Comparison of ENCODE assay signal across 8 cellular contexts in the genomic region with DNA sequence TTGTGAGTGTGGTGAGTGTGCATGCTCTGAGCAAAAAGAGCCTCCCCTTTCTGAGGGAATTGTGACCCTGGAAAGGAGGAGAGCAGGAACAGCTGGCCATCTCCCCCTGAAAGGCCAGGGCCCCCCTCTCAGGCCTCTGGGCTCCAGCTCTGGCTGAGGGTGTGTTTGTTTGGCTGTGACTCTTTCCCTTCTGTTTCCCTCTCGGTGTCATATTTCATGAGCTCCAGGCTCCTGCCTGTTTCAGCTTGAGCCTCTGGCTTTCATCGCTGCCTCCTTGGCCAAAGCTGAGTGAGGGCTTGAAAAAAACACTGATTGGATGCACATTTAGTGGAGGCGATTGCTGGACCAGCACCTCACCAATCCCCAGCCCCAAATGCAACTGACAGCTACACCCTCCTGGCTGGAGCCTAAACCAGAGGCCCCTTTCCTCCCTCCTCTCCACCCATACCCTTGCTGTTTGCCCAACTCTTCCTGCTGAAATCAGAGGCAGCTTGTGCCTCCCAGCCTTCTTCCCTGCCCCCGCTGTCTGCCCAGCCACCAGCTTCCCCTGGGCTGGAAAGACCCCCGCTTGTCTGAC.
DNase-seq lines count a peak whose midpoint lies in the region; ATAC-seq and TF ChIP-seq lines count a peak whose summit lies in the region.

No MANE protein-coding gene starts in this region.

- H3K4me1 Mint-ChIP-seq in MCF 10A (ENCODE audit: insufficient read depth, unreplicated experiment), result peaks cover 33% of the 10 kb centered on the region
- no peaks in the 10 kb centered on the region for H3K4me1 Mint-ChIP-seq in activated T-helper 1 cell treated with anti-CD3 and anti-CD28 coated beads, Interleukin-12 subunit alpha, Interleukin-12 subunit beta, Interleukin-2, Interleukin-4 antibody, amounts not matched to agents 30 ng/mL and 10 ng/mL and 1 ng/mL, durations not matched to agents 14 hours and 24 hours and 36 hours (ENCODE audit: low read depth)

- peak overlapping the region; percentile 10 for H3K4me3 Mint-ChIP-seq in MCF 10A (ENCODE audit: unreplicated experiment)
- H3K4me3 Mint-ChIP-seq in activated T-helper 1 cell treated with anti-CD3 and anti-CD28 coated beads, Interleukin-12 subunit alpha, Interleukin-12 subunit beta, Interleukin-2, Interleukin-4 antibody, amounts not matched to agents 30 ng/mL and 10 ng/mL and 1 ng/mL, durations not matched to agents 14 hours and 24 hours and 36 hours, result no peak overlapping the region

- intact Hi-C loops in MCF 10A (cut with micrococcal nuclease), result no loop called here
- intact Hi-C loops in spleen (cut with DNase I; ENCODE audit: low total_unique reads), result no loop called here
- intact Hi-C loops in activated T-helper 1 cell treated with anti-CD3 and anti-CD28 coated beads, Interleukin-12 subunit alpha, Interleukin-12 subunit beta, Interleukin-2, Interleukin-4 antibody, amounts not matched to agents 30 ng/mL and 10 ng/mL and 1 ng/mL, durations not matched to agents 14 hours and 24 hours and 36 hours (cut with micrococcal nuclease), result no loop called here

- peak overlapping the region; percentile 36 for H3K27ac Mint-ChIP-seq in MCF 10A (ENCODE audit: low read depth, unreplicated experiment)
- no peak overlapping the region for H3K27ac Mint-ChIP-seq in activated T-helper 1 cell treated with anti-CD3 and anti-CD28 coated beads, Interleukin-12 subunit alpha, Interleukin-12 subunit beta, Interleukin-2, Interleukin-4 antibody, amounts not matched to agents 30 ng/mL and 10 ng/mL and 1 ng/mL, durations not matched to agents 14 hours and 24 hours and 36 hours

- H3K9me3 Mint-ChIP-seq in MCF 10A (ENCODE audit: unreplicated experiment), result no peaks in the 10 kb centered on the region
- H3K9me3 Mint-ChIP-seq in activated T-helper 1 cell treated with anti-CD3 and anti-CD28 coated beads, Interleukin-12 subunit alpha, Interleukin-12 subunit beta, Interleukin-2, Interleukin-4 antibody, amounts not matched to agents 30 ng/mL and 10 ng/mL and 1 ng/mL, durations not matched to agents 14 hours and 24 hours and 36 hours, result no peaks in the 10 kb centered on the region

- H3K27me3 Mint-ChIP-seq in MCF 10A (ENCODE audit: insufficient read depth, unreplicated experiment), result no peaks in the 10 kb centered on the region
- H3K27me3 Mint-ChIP-seq in activated T-helper 1 cell treated with anti-CD3 and anti-CD28 coated beads, Interleukin-12 subunit alpha, Interleukin-12 subunit beta, Interleukin-2, Interleukin-4 antibody, amounts not matched to agents 30 ng/mL and 10 ng/mL and 1 ng/mL, durations not matched to agents 14 hours and 24 hours and 36 hours (ENCODE audit: insufficient read depth), result peaks cover 6% of the 10 kb centered on the region

- no TSS peak for BruUV-seq in MCF 10A (replicated peaks; lab: Mats Ljungman, UMichigan)

- TF ChIP-seq CTCF in MCF 10A (IDR thresholded peaks at IDR 0.05; ENCODE audit: unreplicated experiment) (no peak), spleen (IDR thresholded peaks at IDR 0.05 in 8 of 11, conservative IDR thresholded peaks at IDR 0.05 in 3 of 11) (no peak)

- no peaks in the 10 kb centered on the region for H3K27me3 ChIP-seq in spleen (replicated peaks in 1 of 7)

- peak; percentile 99 for DNase-seq in DMS 273 treated with DMSO at 0.1 percent for 48 hours (lab: John Stamatoyannopoulos, UW)
- DNase-seq in NCI-H2171 (lab: John Stamatoyannopoulos, UW), result peak; percentile 91
- DNase-seq in MCF 10A (ENCODE audit: unreplicated experiment), result peak; percentile 97
- peak; percentile 80 for DNase-seq in iPS-NIHi11 (ENCODE audit: low spot score)
- no peak for DNase-seq in spleen
- no peak for DNase-seq in activated T-helper 1 cell treated with anti-CD3 and anti-CD28 coated beads, Interleukin-12 subunit alpha, Interleukin-12 subunit beta, Interleukin-2, Interleukin-4 antibody, amounts not matched to agents 30 ng/mL and 10 ng/mL and 1 ng/mL, durations not matched to agents 14 hours and 24 hours and 36 hours (ENCODE audit: low spot score)
- DNase-seq in GM19240 (ENCODE audit: insufficient read length, low spot score), result no peak

- 53 to 79% (median 64%) methylated on average over 5 of the region's 5 CpGs for WGBS in spleen, 5 donors

- POLR2A ChIA-PET in MCF 10A (lab: Yijun Ruan, JAX), result interaction anchor here (1.0 to 11.6 kb wide), 8 partner anchors 11 to 94 kb away, joined by 3 to 99 read pairs (median 4); a partner anchor contains a TSS

- CTCF ChIA-PET in MCF 10A (lab: Yijun Ruan, JAX), result interaction anchor here (0.5 to 10.6 kb wide), 11 partner anchors 10 to 585 kb away, joined by 3 to 75 read pairs (median 4); no protein-coding TSS in a partner anchor

- peak overlapping the region in 5 of 8 donors; percentile 16 to 56 (median 26) for H3K27ac ChIP-seq in spleen

- H3K4me1 ChIP-seq in spleen, result no peaks in the 10 kb centered on the region

- H3K4me3 ChIP-seq in spleen, result no peak overlapping the region

- no peaks in the 10 kb centered on the region for H3K36me3 Mint-ChIP-seq in MCF 10A (ENCODE audit: insufficient read depth, unreplicated experiment)
- H3K36me3 Mint-ChIP-seq in activated T-helper 1 cell treated with anti-CD3 and anti-CD28 coated beads, Interleukin-12 subunit alpha, Interleukin-12 subunit beta, Interleukin-2, Interleukin-4 antibody, amounts not matched to agents 30 ng/mL and 10 ng/mL and 1 ng/mL, durations not matched to agents 14 hours and 24 hours and 36 hours (ENCODE audit: low read depth), result no peaks in the 10 kb centered on the region

- no peaks in the 10 kb centered on the region for H3K36me3 ChIP-seq in spleen

- no peak for ATAC-seq in HG03280 (IDR thresholded peaks at IDR 0.05; ENCODE audit: unreplicated experiment)

- H3K9me3 ChIP-seq in spleen, result no peaks in the 10 kb centered on the region

- TF ChIP-seq POLR2A in spleen (IDR thresholded peaks at IDR 0.05), result no peak

Comparison
In these comparisons a context has a peak if more than half of its experiments do, and no peak if none do; other contexts are left out.
1. DNase-seq: peak in DMS 273 treated with DMSO at 0.1 percent for 48 hours (single experiment), NCI-H2171 (single experiment), MCF 10A (single experiment) and iPS-NIHi11 (single experiment); none in spleen (single experiment), activated T-helper 1 cell treated with anti-CD3 and anti-CD28 coated beads, Interleukin-12 subunit alpha, Interleukin-12 subunit beta, Interleukin-2, Interleukin-4 antibody, amounts not matched to agents 30 ng/mL and 10 ng/mL and 1 ng/mL, durations not matched to agents 14 hours and 24 hours and 36 hours (single experiment) and GM19240 (single experiment).